ENCODE assay signal across 8 cellular contexts in the genomic region with DNA sequence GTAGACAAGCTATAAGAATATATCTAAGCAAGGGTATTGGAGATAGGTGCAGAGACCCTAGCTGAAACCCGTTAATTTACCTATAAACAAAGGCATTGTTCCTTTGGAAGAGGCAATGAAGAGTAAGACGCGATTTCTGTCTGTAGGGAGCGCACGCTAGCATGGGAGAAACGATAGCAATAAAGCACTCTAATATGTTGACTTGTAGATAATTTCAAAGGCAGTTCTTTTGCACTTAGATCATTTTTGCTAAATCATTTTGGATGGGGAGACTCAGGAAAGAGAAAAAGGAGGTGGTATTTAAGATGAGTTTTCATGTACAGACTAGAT. TPM values are rescaled to one million over a fixed set of nuclear protein-coding genes. Genes with fewer than 3 reads are reported as not detected.
A peak's percentile ranks its signal among the peaks of the same experiment; 100 is the strongest.
DNase-seq lines count a peak whose midpoint lies in the region; ATAC-seq and TF ChIP-seq lines count a peak whose summit lies in the region.

No MANE protein-coding gene starts in this region.

- no peaks in the 10 kb centered on the region for H3K4me1 Mint-ChIP-seq in nephron

- H3K4me3 Mint-ChIP-seq in nephron, result no peak overlapping the region

- dilution Hi-C loops in IMR-90 (cut with HindIII; ENCODE audit: low sequenced_read_pairs, unreplicated experiment), result no loop called here

- H2AK9ac ChIP-seq in IMR-90 (replicated peaks; ENCODE audit: low read depth, low read length, poor library complexity), result no peak overlapping the region

- POLR2A ChIA-PET in IMR-90 (lab: Charles Lee; ENCODE audit: unreplicated experiment), result interaction anchor here (0.8 kb wide), 1 partner anchor 13 kb away, joined by 4 read pairs; a partner anchor contains a TSS

- DNase-seq in IMR-90 (peak; percentile 41), coronary artery (ENCODE audit: low spot score) (no peak), NCI-H748 treated with DMSO at 0.1 percent for 48 hours (lab: John Stamatoyannopoulos, UW) (no peak), NCI-H1105 treated with DMSO at 0.1 percent for 48 hours (lab: John Stamatoyannopoulos, UW) (no peak)
- no peak for DNase-seq in stimulated activated CD4-positive, alpha-beta T cell treated with anti-CD3 and anti-CD28 coated beads, Interleukin-12 subunit alpha, Interleukin-12 subunit beta, amount 100 ng/mL, for 4 hours

- in situ Hi-C loops in IMR-90 (cut with MboI; ENCODE audit: low sequenced_read_pairs), result no loop called here

- no peak overlapping the region for H4K91ac ChIP-seq in IMR-90 (ENCODE audit: insufficient read depth, low read depth, low read length)

- no peaks in the 10 kb centered on the region; a peak in 2 of 22 replicates for H4K20me1 ChIP-seq in BLaER1 treated with 17β-estradiol and CSF1 and Interleukin-3, amounts not matched to agents 10 nM and 100 nM
- no peaks in the 10 kb centered on the region for H4K20me1 ChIP-seq in IMR-90 (ENCODE audit: insufficient read depth, low read length)

- H2BK120ac ChIP-seq in IMR-90 (ENCODE audit: low read depth, low read length), result no peak overlapping the region

- no peaks in the 10 kb centered on the region for H3K9me3 Mint-ChIP-seq in nephron

- peak overlapping the region; percentile 70 to 86 (median 77) for H3K4me2 ChIP-seq in BLaER1 treated with 17β-estradiol and CSF1 and Interleukin-3, amounts not matched to agents 10 nM and 100 nM
- peak overlapping the region; percentile 83 for H3K4me2 ChIP-seq in IMR-90 (ENCODE audit: low read depth, low read length)

- H3K23ac ChIP-seq in IMR-90 (ENCODE audit: low read depth, low read length), result no peak overlapping the region

- H3K4me3 ChIP-seq in BLaER1 treated with 17β-estradiol and CSF1 and Interleukin-3, amounts not matched to agents 10 nM and 100 nM, result peak overlapping the region; percentile 62 to 96 (median 85)
- H3K4me3 ChIP-seq in IMR-90 (ENCODE audit: insufficient read depth, low read depth, low read length), result peak overlapping the region; percentile 83
- peak overlapping the region; percentile 76 for H3K4me3 ChIP-seq in coronary artery

- no peak overlapping the region for H2AFZ ChIP-seq in IMR-90 (replicated peaks; ENCODE audit: low read length, poor library complexity)

- H3K4ac ChIP-seq in IMR-90 (ENCODE audit: low read depth, low read length), result no peak overlapping the region

- no peaks in the 10 kb centered on the region for H3K27me3 Mint-ChIP-seq in nephron (ENCODE audit: low read depth)

- H4K8ac ChIP-seq in IMR-90 (ENCODE audit: low read depth in 2 of 2, low read length in 2 of 2), result no peak overlapping the region

- H3K79me1 ChIP-seq in IMR-90 (ENCODE audit: low read depth in 1 of 2, low read length in 2 of 2), result peaks cover 20 to 33% of the 10 kb centered on the region in 2 experiments

- H4K5ac ChIP-seq in IMR-90 (ENCODE audit: low read depth, low read length), result no peak overlapping the region

- no peak for TF ChIP-seq POLR2A in IMR-90 (IDR thresholded peaks at IDR 0.05; ENCODE audit: low read depth, low read length)

- H2BK15ac ChIP-seq in IMR-90 (ENCODE audit: low read depth, low read length), result no peak overlapping the region

- no peak overlapping the region for H2BK20ac ChIP-seq in IMR-90 (ENCODE audit: low read depth, low read length)

- no peaks in the 10 kb centered on the region; the same call in 1 of the 2 replicates for H3K9me1 ChIP-seq in IMR-90 (ENCODE audit: insufficient read depth, low read length)

- no CpG with 5 or more reads among the region's 6 CpGs for WGBS in IMR-90 (ENCODE audit: extremely low coverage in 2 of 2, insufficient read length in 1 of 2), 2 experiments

- no TSS peak for BruUV-seq in IMR-90 (replicated peaks; lab: Mats Ljungman, UMichigan)

- ATAC-seq in IMR-90 (ENCODE audit: low read depth) (no peak), GM21786 (IDR thresholded peaks at IDR 0.05; ENCODE audit: unreplicated experiment) (no peak)

- H3K27ac ChIP-seq in BLaER1 treated with 17β-estradiol and CSF1 and Interleukin-3, amounts not matched to agents 10 nM and 100 nM, result peak overlapping the region in 10 of 11 experiments; percentile 63 to 82 (median 69); a peak in 18 of 22 replicates
- no peak overlapping the region for H3K27ac ChIP-seq in IMR-90 (ENCODE audit: insufficient read depth, low read length)
- H3K27ac ChIP-seq in coronary artery, result no peak overlapping the region

- intact Hi-C loops in IMR-90 (cut with micrococcal nuclease), result no loop called here

- TF ChIP-seq CTCF in IMR-90 (conservative IDR thresholded peaks at IDR 0.05; ENCODE audit: low read depth, low read length) (peak; percentile 35), coronary artery (IDR thresholded peaks at IDR 0.05) (no peak), nephron (IDR thresholded peaks at IDR 0.05; ENCODE audit: unreplicated experiment in 3 of 3) (peak in 2 of 3 experiments; percentile 24 to 26)

- no peak overlapping the region for H2AK5ac ChIP-seq in IMR-90 (ENCODE audit: low read depth, low read length)

- no peak overlapping the region for H3K18ac ChIP-seq in IMR-90 (ENCODE audit: low read depth, low read length)

- no peak overlapping the region for H3K56ac ChIP-seq in IMR-90 (ENCODE audit: extremely low read depth, insufficient read depth, low read length)

- peak overlapping the region; percentile 70 to 87 (median 82) for H3K9ac ChIP-seq in BLaER1 treated with 17β-estradiol and CSF1 and Interleukin-3, amounts not matched to agents 10 nM and 100 nM
- peak overlapping the region; percentile 11; the same call in 1 of the 2 replicates for H3K9ac ChIP-seq in IMR-90 (ENCODE audit: low read depth, low read length)

- TF ChIP-seq RAD21 in IMR-90 (IDR thresholded peaks at IDR 0.05; ENCODE audit: low read length), result no peak

- no peak overlapping the region for H2BK5ac ChIP-seq in IMR-90 (ENCODE audit: low read depth, low read length, poor library complexity, severe bottlenecking)

- H3K27ac Mint-ChIP-seq in nephron, result no peak overlapping the region

- H3K14ac ChIP-seq in IMR-90 (replicated peaks; ENCODE audit: low read depth, low read length), result no peak overlapping the region

- peaks cover 7 to 32% (median 20%) of the 10 kb centered on the region in 11 experiments; a peak in 18 of 22 replicates for H3K36me3 ChIP-seq in BLaER1 treated with 17β-estradiol and CSF1 and Interleukin-3, amounts not matched to agents 10 nM and 100 nM
- H3K36me3 ChIP-seq in IMR-90 (ENCODE audit: control insufficient read depth, insufficient read depth, low read length), result no peaks in the 10 kb centered on the region

- CTCF ChIA-PET in IMR-90 (lab: Yijun Ruan, JAX), result interaction anchor here (1.5 kb wide), 1 partner anchor 16 kb away, joined by 3 read pairs; no protein-coding TSS in a partner anchor

- no peaks in the 10 kb centered on the region for H3K27me3 ChIP-seq in BLaER1 treated with 17β-estradiol and CSF1 and Interleukin-3, amounts not matched to agents 10 nM and 100 nM
- H3K27me3 ChIP-seq in IMR-90 (ENCODE audit: control insufficient read depth, insufficient read depth, low read length), result no peaks in the 10 kb centered on the region

- H3K4me1 ChIP-seq in BLaER1 treated with 17β-estradiol and CSF1 and Interleukin-3, amounts not matched to agents 10 nM and 100 nM, result peaks cover 12 to 26% (median 20%) of the 10 kb centered on the region in 10 experiments
- no peaks in the 10 kb centered on the region; the same call in 1 of the 2 replicates for H3K4me1 ChIP-seq in IMR-90 (ENCODE audit: control insufficient read depth, insufficient read depth, low read length)

- H3K36me3 Mint-ChIP-seq in nephron (ENCODE audit: low read depth), result peaks cover 14% of the 10 kb centered on the region

- H3K9me3 ChIP-seq in BLaER1 treated with 17β-estradiol and CSF1 and Interleukin-3, amounts not matched to agents 10 nM and 100 nM (replicated peaks in 1 of 11), result no peaks in the 10 kb centered on the region
- no peaks in the 10 kb centered on the region for H3K9me3 ChIP-seq in IMR-90 (ENCODE audit: control insufficient read depth, insufficient read depth, low read length)

TF ChIP-seq in IMR-90, 13 proteins besides CTCF, POLR2A, EP300 and RAD21 (continues in another document):
- TF ChIP-seq RCOR1 (IDR thresholded peaks at IDR 0.05; ENCODE audit: insufficient replicate concordance, low read length) (no peak), FOS (IDR thresholded peaks at IDR 0.05; ENCODE audit: low read depth, low read length) (no peak), RFX5 (IDR thresholded peaks at IDR 0.05; ENCODE audit: low read depth, low read length) (no peak), BHLHE40 (IDR thresholded peaks at IDR 0.05; ENCODE audit: low read depth, low read length) (no peak), CHD1 (IDR thresholded peaks at IDR 0.05; ENCODE audit: low read depth, low read length) (no peak), NFE2L2 (IDR thresholded peaks at IDR 0.05; ENCODE audit: low read depth, low read length) (no peak), SMC3 (IDR thresholded peaks at IDR 0.05; ENCODE audit: low read depth, low read length) (no peak), MXI1 (IDR thresholded peaks at IDR 0.05; ENCODE audit: borderline replicate concordance, low read depth, low read length) (no peak), MAFK (IDR thresholded peaks at IDR 0.05; ENCODE audit: low read depth, low read length) (no peak), CEBPB (IDR thresholded peaks at IDR 0.05; ENCODE audit: low read depth, low read length) (no peak), MAZ (IDR thresholded peaks at IDR 0.05; ENCODE audit: borderline replicate concordance, low read depth, low read length) (no peak)
- TF ChIP-seq, protein P1, sequence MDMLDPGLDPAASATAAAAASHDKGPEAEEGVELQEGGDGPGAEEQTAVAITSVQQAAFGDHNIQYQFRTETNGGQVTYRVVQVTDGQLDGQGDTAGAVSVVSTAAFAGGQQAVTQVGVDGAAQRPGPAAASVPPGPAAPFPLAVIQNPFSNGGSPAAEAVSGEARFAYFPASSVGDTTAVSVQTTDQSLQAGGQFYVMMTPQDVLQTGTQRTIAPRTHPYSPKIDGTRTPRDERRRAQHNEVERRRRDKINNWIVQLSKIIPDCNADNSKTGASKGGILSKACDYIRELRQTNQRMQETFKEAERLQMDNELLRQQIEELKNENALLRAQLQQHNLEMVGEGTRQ (IDR thresholded peaks at IDR 0.05; ENCODE audit: low read depth, low read length), result no peak

RNA-seq across cellular contexts. Expression of a gene that starts 0.6 kb away (rescaled TPM):
- total RNA-seq in IMR-90 (2012; rRNA removed), result 6.6 and 9.4 TPM in 2 replicates
- polyA plus RNA-seq in IMR-90 (2012; rRNA removed), result 7.2 TPM in 2 replicates
- 1.0 and 1.1 TPM in 2 replicates for polyA plus RNA-seq in IMR-90 (2012; cell fraction: cytosol; rRNA removed)
- polyA plus RNA-seq in IMR-90 (2012; cell fraction: nucleus; rRNA removed; ENCODE audit: low replicate concordance), result 0.72 and 5.8 TPM in 2 replicates

RNA-seq across cellular contexts. Expression of a gene that starts 13.0 kb away (rescaled TPM):
- total RNA-seq in IMR-90 (2012; rRNA removed), result 66.7 and 95.9 TPM in 2 replicates
- polyA plus RNA-seq in IMR-90 (2012; rRNA removed), result 7.3 and 7.9 TPM in 2 replicates
- polyA plus RNA-seq in IMR-90 (2012; cell fraction: cytosol; rRNA removed), result 3.3 and 3.7 TPM in 2 replicates
- 5.2 and 18.2 TPM in 2 replicates for polyA plus RNA-seq in IMR-90 (2012; cell fraction: nucleus; rRNA removed; ENCODE audit: low replicate concordance)

RNA-seq across cellular contexts. Expression of a gene that starts 57.6 kb away (rescaled TPM):
- not detected in 2 replicates for total RNA-seq in IMR-90 (2012; rRNA removed)
- not detected in 2 replicates for polyA plus RNA-seq in IMR-90 (2012; rRNA removed)
- polyA plus RNA-seq in IMR-90 (2012; cell fraction: cytosol; rRNA removed), result not detected in 2 replicates
- polyA plus RNA-seq in IMR-90 (2012; cell fraction: nucleus; rRNA removed; ENCODE audit: low replicate concordance), result 0.02 TPM in 2 replicates

Comparison
In these comparisons a context has a peak if more than half of its experiments do, and no peak if none do; other contexts are left out.
1. H3K27ac ChIP-seq: peak in BLaER1 treated with 17β-estradiol and CSF1 and Interleukin-3, amounts not matched to agents 10 nM and 100 nM (10 of 11); none in IMR-90 (single experiment) and coronary artery (0 of 2).
2. Peak in every context shown above with its lines, with median percentiles within 50 percentile points of each other: H3K4me3 ChIP-seq.